ENCODE assay signal across 14 cellular contexts in the genomic region with DNA sequence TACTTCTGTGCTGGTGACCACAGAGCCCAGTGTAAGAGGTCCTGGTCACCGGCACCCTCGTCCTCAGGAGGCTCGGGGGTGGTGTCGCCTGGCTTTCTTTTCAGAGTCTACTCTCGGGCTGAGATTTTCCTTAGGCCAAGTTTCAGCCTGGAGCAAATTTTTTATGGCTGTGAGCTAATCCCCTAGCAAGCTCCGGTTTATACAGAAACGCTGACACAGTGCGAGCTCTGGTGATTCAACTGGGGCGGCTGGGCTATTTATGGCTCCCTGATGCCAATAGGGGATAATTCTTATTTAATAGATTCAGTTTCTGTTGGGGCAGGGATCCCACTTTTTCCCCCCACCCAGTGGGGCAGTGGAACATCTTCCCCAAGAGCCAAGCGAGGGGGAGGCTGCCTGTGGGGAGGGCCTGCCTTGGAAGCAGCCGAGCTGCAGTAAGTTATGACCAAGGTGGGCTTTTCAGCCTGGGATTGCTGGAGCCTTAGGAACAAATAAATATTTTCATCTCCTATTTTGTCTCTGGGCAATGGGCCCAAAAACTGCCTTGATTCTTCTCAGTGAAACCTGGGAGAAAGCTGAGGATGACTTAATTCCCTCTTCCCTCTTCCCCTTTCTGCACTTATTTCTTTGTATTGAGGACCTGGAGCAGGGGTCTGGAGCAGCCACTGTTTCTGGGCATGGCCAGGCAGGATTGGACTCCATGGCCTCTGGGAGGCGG.
DNase-seq lines count a peak whose midpoint lies in the region; ATAC-seq, FAIRE-seq and TF ChIP-seq lines count a peak whose summit lies in the region.
"Had no signal": no experiment of that assay in that cellular context is flagged by ENCODE, and none has a peak within 500 bp of the region (broad histone marks: within the 10 kb centered on the region; RNA-seq: fewer than 3 reads in every experiment).

No MANE protein-coding gene starts in this region.

- H3K9me3 ChIP-seq in K562 (replicated peaks; ENCODE audit: control insufficient read depth, insufficient read depth, low read depth, low read length) = no peaks in the 10 kb centered on the region
- no peaks in the 10 kb centered on the region for H3K9me3 ChIP-seq in thoracic aorta

- 83% methylated on average over 12 of the region's 12 CpGs for WGBS in K562 (ENCODE audit: insufficient coverage, low coverage, missing lambda C conversion rate)

- CTCF ChIA-PET in K562 (lab: Yijun Ruan, JAX; ENCODE audit: low intra/inter-chr PET ratio) = no interaction called here

- no peak overlapping the region for H3K27ac ChIP-seq in K562 (ENCODE audit: extremely low read depth, low read depth, low read length)
- peak overlapping the region; percentile 69 to 80 for H3K27ac ChIP-seq in thoracic aorta
- H3K27ac ChIP-seq: KMS-11 had no signal

- no peak overlapping the region for H3K9ac ChIP-seq in K562 (ENCODE audit: insufficient read depth in 1 of 2, low read depth in 2 of 2, low read length in 2 of 2)
- H3K9ac ChIP-seq: KMS-11 had no signal

- DNase-seq in HS-5 (ENCODE audit: low read depth) (peak; percentile 20), K562 (ENCODE audit: extremely low read depth in 1 of 4, low spot score in 3 of 4) (no peak), left kidney (ENCODE audit: low read depth, low spot score) (peak; percentile 33), thoracic aorta (ENCODE audit: low spot score) (no peak), Kasumi-1 (lab: John Stamatoyannopoulos, UW) (no peak), activated gamma-delta T cell (lab: John Stamatoyannopoulos, UW) (no peak)
- no peak for DNase-seq in stimulated activated CD4-positive, alpha-beta T cell treated with anti-CD3 and anti-CD28 coated beads, Interleukin-2, amount 100 ng/mL, for 24 hours
- DNase-seq: activated B cell treated with CpG ODN at 0.5 μM for 24 hours, naive B cell, NCI-H2171 treated with DMSO at 0.1 percent for 48 hours had no signal

- H3K9me1 ChIP-seq in K562 (ENCODE audit: control insufficient read depth, insufficient read depth, low read length) = peaks cover 7% of the 10 kb centered on the region

- H3K79me2 ChIP-seq in K562 (ENCODE audit: control insufficient read depth, insufficient read depth, low read length) = no peaks in the 10 kb centered on the region

- intact Hi-C loops in K562 (cut with micrococcal nuclease) = no loop called here

- POLR2A ChIA-PET in K562 (lab: Yijun Ruan, JAX) = interaction anchor here (0.6 to 1.1 kb wide), 3 partner anchors 23 to 203 kb away, joined by 3 to 4 read pairs (median 3); no protein-coding TSS in a partner anchor

- no peak overlapping the region for H3K4me2 ChIP-seq in K562 (ENCODE audit: insufficient read depth, low read length)
- H3K4me2 ChIP-seq: KMS-11 had no signal

- H4K20me1 ChIP-seq in K562 (replicated peaks; ENCODE audit: control insufficient read depth, insufficient read depth, low read length) = peaks cover 13% of the 10 kb centered on the region

- in situ Hi-C loops in K562 (cut with MboI) = no loop called here

- TF ChIP-seq EP300 in K562 (IDR thresholded peaks at IDR 0.05; ENCODE audit: low read length) = no peak

- FAIRE-seq in K562 (lab: Jason Lieb, UNC) = no peak
- FAIRE-seq: colon, RCC 7860 had no signal

- no peaks in the 10 kb centered on the region for H3K36me3 ChIP-seq in K562 (ENCODE audit: control insufficient read depth, insufficient read depth, low read length)
- no peaks in the 10 kb centered on the region for H3K36me3 ChIP-seq in thoracic aorta

- H3K4me3 ChIP-seq in K562 = no peak overlapping the region
- no peak overlapping the region for H3K4me3 ChIP-seq in thoracic aorta

- peaks cover 21% of the 10 kb centered on the region in 2 experiments for H3K4me1 ChIP-seq in K562 (replicated peaks in 1 of 2; ENCODE audit: control insufficient read depth in 2 of 2, insufficient read depth in 2 of 2, low read length in 2 of 2)
- peaks cover 4 to 17% of the 10 kb centered on the region in 2 donors for H3K4me1 ChIP-seq in thoracic aorta (ENCODE audit: control insufficient read depth in 1 of 2, low read depth in 2 of 2)

- H3K27me3 ChIP-seq in K562 (ENCODE audit: control insufficient read depth in 2 of 2, insufficient read depth in 2 of 2, low read length in 2 of 2) (no peaks in the 10 kb centered on the region), thoracic aorta (replicated peaks; ENCODE audit: insufficient read depth) (no peaks in the 10 kb centered on the region)

- TF ChIP-seq CTCF in K562 (IDR thresholded peaks at IDR 0.05 in 2 of 3, conservative IDR thresholded peaks at IDR 0.05 in 1 of 3; ENCODE audit: insufficient read depth in 2 of 3, low read depth in 1 of 3, low read length in 3 of 3) = no peak
- no peak for TF ChIP-seq CTCF in thoracic aorta (IDR thresholded peaks at IDR 0.05)

- no peak overlapping the region for H2AFZ ChIP-seq in K562 (ENCODE audit: low read depth, low read length)

- no TSS peak for BruUV-seq in K562 (replicated peaks; lab: Mats Ljungman, UMichigan)

- no peak for TF ChIP-seq RAD21 in K562 (CRISPR knock-in tag; conservative IDR thresholded peaks at IDR 0.05 in 1 of 2, IDR thresholded peaks at IDR 0.05 in 1 of 2)

- ATAC-seq in K562 = no peak
- peak; percentile 86 for ATAC-seq in thoracic aorta (ENCODE audit: insufficient number of reproducible peaks, low FRiP score, low read depth)
- ATAC-seq in GM21825 (IDR thresholded peaks at IDR 0.05; ENCODE audit: unreplicated experiment) = no peak

- TF ChIP-seq POLR2A in K562 (conservative IDR thresholded peaks at IDR 0.05) = no peak

TF ChIP-seq in K562, 482 proteins besides CTCF, POLR2A, EP300 and RAD21:
- no peak for TF ChIP-seq TBL1XR1 (IDR thresholded peaks at IDR 0.05; ENCODE audit: low read length in 2 of 2)
- TF ChIP-seq SPI1 (IDR thresholded peaks at IDR 0.05; ENCODE audit: borderline replicate concordance, low read depth, low read length) = peak; percentile 30; the same call in 1 of the 2 replicates

Comparison
In these comparisons a context has a peak if more than half of its experiments do, and no peak if none do; other contexts are left out.
1. DNase-seq: peak in HS-5 (single experiment) and left kidney (single experiment); none in K562 (0 of 4), thoracic aorta (single experiment), stimulated activated CD4-positive, alpha-beta T cell treated with anti-CD3 and anti-CD28 coated beads, Interleukin-2, amount 100 ng/mL, for 24 hours (0 of 2), Kasumi-1 (0 of 2) and activated gamma-delta T cell (single experiment).